In genomic region chr19:12035220-12036172, GRCh38 we compare ENCODE assay signal across 1 cellular context.
TF ChIP-seq lines count a peak whose summit lies in the region.

Gene ZNF433 (minus strand): TSS chr19:12035679. CDS start chr19:12035539, 140 bp downstream.

TF ChIP-seq in HepG2, 621 proteins besides CTCF, POLR2A, EP300 and RAD21 (continued from another document and continues in another):
- TF ChIP-seq THAP9 (CRISPR knock-in tag; IDR thresholded peaks at IDR 0.05; ENCODE audit: borderline replicate concordance) = 0 out of 2 replicates have a peak, but pooled peaks have one; percentile 58
- no peak for TF ChIP-seq CEBPB (IDR thresholded peaks at IDR 0.05; ENCODE audit: borderline replicate concordance, low read depth, low read length)
- 0 out of 2 replicates have a peak, but pooled peaks have one; percentile 32 for TF ChIP-seq PHF20 (CRISPR knock-in tag; IDR thresholded peaks at IDR 0.05)
- no peak for TF ChIP-seq PATZ1 (CRISPR knock-in tag; IDR thresholded peaks at IDR 0.05)
- no peak for TF ChIP-seq MZF1 (CRISPR knock-in tag; IDR thresholded peaks at IDR 0.05; ENCODE audit: borderline replicate concordance)
- no peak for TF ChIP-seq ZNF777 (CRISPR knock-in tag; IDR thresholded peaks at IDR 0.05)
- no peak for TF ChIP-seq GMEB2 (CRISPR knock-in tag; IDR thresholded peaks at IDR 0.05; ENCODE audit: low read depth)
- TF ChIP-seq ZNF563 (CRISPR knock-in tag; IDR thresholded peaks at IDR 0.05) = no peak
- peak; percentile 79 for TF ChIP-seq ARID4A (CRISPR knock-in tag; IDR thresholded peaks at IDR 0.05; ENCODE audit: borderline replicate concordance)
- no peak for TF ChIP-seq TBL1XR1 (IDR thresholded peaks at IDR 0.05; ENCODE audit: borderline replicate concordance, low read length, partially characterized antibody)
- TF ChIP-seq KDM1A (CRISPR knock-in tag; IDR thresholded peaks at IDR 0.05) = no peak
- TF ChIP-seq ZC3H4 (CRISPR knock-in tag; IDR thresholded peaks at IDR 0.05; ENCODE audit: borderline replicate concordance) = no peak
- no peak for TF ChIP-seq FOXC1 (CRISPR knock-in tag; IDR thresholded peaks at IDR 0.05; ENCODE audit: borderline replicate concordance)
- no peak for TF ChIP-seq LRRFIP1 (CRISPR knock-in tag; conservative IDR thresholded peaks at IDR 0.05)
- no peak for TF ChIP-seq ZNF784 (CRISPR knock-in tag; IDR thresholded peaks at IDR 0.05; ENCODE audit: borderline replicate concordance)
- no peak for TF ChIP-seq EHMT2 (IDR thresholded peaks at IDR 0.05; ENCODE audit: borderline replicate concordance, low read depth, low read length)
- TF ChIP-seq ZNF431 (CRISPR knock-in tag; IDR thresholded peaks at IDR 0.05; ENCODE audit: borderline replicate concordance, low read depth) = no peak
- no peak for TF ChIP-seq NAIF1 (CRISPR knock-in tag; IDR thresholded peaks at IDR 0.05; ENCODE audit: borderline replicate concordance)
- TF ChIP-seq SYNCRIP (IDR thresholded peaks at IDR 0.05; ENCODE audit: insufficient read depth, low read depth, low read length) = no peak
- no peak for TF ChIP-seq EZH2 (conservative IDR thresholded peaks at IDR 0.05; ENCODE audit: low read depth, low read length)
- peak; percentile 39 for TF ChIP-seq AGO1 (IDR thresholded peaks at IDR 0.05; ENCODE audit: low read depth, low read length, poor library complexity, severe bottlenecking)
- no peak for TF ChIP-seq ZNF343 (CRISPR knock-in tag; IDR thresholded peaks at IDR 0.05)
- peak; percentile 39 for TF ChIP-seq YY1 (IDR thresholded peaks at IDR 0.05; ENCODE audit: insufficient read depth, insufficient replicate concordance, low read depth, low read length)
- no peak for TF ChIP-seq ZSCAN12 (CRISPR knock-in tag; IDR thresholded peaks at IDR 0.05)
- TF ChIP-seq IRX3 (CRISPR knock-in tag; IDR thresholded peaks at IDR 0.05; ENCODE audit: borderline replicate concordance, low read depth) = no peak
- no peak for TF ChIP-seq ZNF383 (CRISPR knock-in tag; IDR thresholded peaks at IDR 0.05; ENCODE audit: borderline replicate concordance)
- TF ChIP-seq NFKBIZ (CRISPR knock-in tag; IDR thresholded peaks at IDR 0.05) = no peak
- peak; percentile 97 for TF ChIP-seq KDM2A (CRISPR knock-in tag; IDR thresholded peaks at IDR 0.05; ENCODE audit: borderline replicate concordance, low read depth)
- 0 out of 2 replicates have a peak, but pooled peaks have one; percentile 9 for TF ChIP-seq CHD2 (IDR thresholded peaks at IDR 0.05; ENCODE audit: low read depth, low read length)
- TF ChIP-seq ZNF549 (CRISPR knock-in tag; IDR thresholded peaks at IDR 0.05) = no peak
- TF ChIP-seq ZSCAN22 (CRISPR knock-in tag; IDR thresholded peaks at IDR 0.05) = no peak
- no peak; the same call in 1 of the 2 replicates for TF ChIP-seq MIER3 (CRISPR knock-in tag; IDR thresholded peaks at IDR 0.05; ENCODE audit: borderline replicate concordance)
- peak; percentile 95 for TF ChIP-seq AGO2 (optimal IDR thresholded peaks at IDR 0.05; ENCODE audit: low read depth, low read length)
- 0 out of 2 replicates have a peak, but pooled peaks have one; percentile 61 for TF ChIP-seq SNAPC4 (CRISPR knock-in tag; IDR thresholded peaks at IDR 0.05)
- TF ChIP-seq NCOA1 (CRISPR knock-in tag; IDR thresholded peaks at IDR 0.05) = no peak
